12 cellular contexts compared by ENCODE assay signal in the genomic region with DNA sequence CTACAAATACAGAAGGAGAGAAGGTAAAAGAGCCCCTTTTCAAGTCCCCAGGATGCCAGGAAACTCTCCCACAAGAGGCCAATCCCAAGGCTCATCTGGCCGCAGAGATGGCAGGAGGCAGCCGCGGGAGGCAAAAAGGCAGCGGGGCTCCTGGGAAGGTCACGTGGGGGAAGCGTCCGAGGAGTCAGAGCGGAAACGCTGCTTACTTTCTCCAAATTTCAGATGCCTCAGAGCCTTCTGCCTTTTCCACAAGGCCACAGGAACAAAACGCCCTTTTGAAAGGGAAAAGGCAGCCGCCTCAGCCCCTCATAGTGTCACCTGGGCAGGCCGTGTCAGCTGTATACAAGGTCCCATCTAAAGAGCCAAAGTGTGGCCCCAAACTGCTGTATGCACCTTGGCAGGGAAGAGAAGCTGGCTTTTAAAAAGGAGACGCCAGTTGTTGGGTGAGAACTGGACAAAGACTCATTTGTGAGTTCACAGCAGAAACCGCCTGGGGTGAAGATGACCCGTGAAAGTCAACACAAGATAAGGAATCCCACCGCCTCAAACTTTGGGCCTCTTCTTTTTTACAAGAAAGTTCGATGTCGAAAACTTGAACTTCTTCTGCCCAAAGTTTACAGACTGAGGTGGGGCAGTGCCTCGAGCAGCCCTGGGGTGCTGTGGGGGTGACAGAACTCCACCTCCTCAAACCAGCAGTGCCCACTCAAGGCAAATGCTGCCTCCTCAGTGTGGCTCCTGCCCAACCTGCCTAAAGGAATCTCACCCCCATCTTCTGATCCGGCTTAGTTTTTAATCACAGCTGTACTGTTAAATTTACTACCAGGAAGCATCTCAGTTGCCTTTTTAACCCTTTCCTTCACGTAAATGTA. TPM values are rescaled to one million over a fixed set of nuclear protein-coding genes. Genes with fewer than 3 reads are reported as not detected.
A peak's percentile ranks its signal among the peaks of the same experiment; 100 is the strongest.
DNase-seq lines count a peak whose midpoint lies in the region; TF ChIP-seq lines count a peak whose summit lies in the region.
"Had no signal": no experiment of that assay in that cellular context is flagged by ENCODE, and none has a peak within 500 bp of the region (broad histone marks: within the 10 kb centered on the region; RNA-seq: fewer than 3 reads in every experiment).

No MANE protein-coding gene starts in this region.

- 72 to 75% methylated on average over 20 to 21 of the region's 21 CpGs for WGBS in esophagus squamous epithelium, 2 donors

- no peaks in the 10 kb centered on the region for H3K9me3 Mint-ChIP-seq in T-helper 1 cell treated with Interleukin-12 subunit alpha and Interleukin-12 subunit beta and Interleukin-4 antibody, amounts not matched to agents 30 μg/mL and 1 μg/mL, for 36 hours
- no peaks in the 10 kb centered on the region for H3K9me3 Mint-ChIP-seq in progenitor cell of endocrine pancreas (ENCODE audit: low read depth)

- H3K27me3 Mint-ChIP-seq in T-helper 1 cell treated with Interleukin-12 subunit alpha and Interleukin-12 subunit beta and Interleukin-4 antibody, amounts not matched to agents 30 μg/mL and 1 μg/mL, for 36 hours (ENCODE audit: low read depth) = no peaks in the 10 kb centered on the region
- H3K27me3 Mint-ChIP-seq in progenitor cell of endocrine pancreas = no peaks in the 10 kb centered on the region

- H3K27ac Mint-ChIP-seq in T-helper 1 cell treated with Interleukin-12 subunit alpha and Interleukin-12 subunit beta and Interleukin-4 antibody, amounts not matched to agents 30 μg/mL and 1 μg/mL, for 36 hours = peak overlapping the region; percentile 53
- peak overlapping the region; percentile 82 for H3K27ac Mint-ChIP-seq in progenitor cell of endocrine pancreas

- peaks cover 64% of the 10 kb centered on the region for H3K36me3 Mint-ChIP-seq in T-helper 1 cell treated with Interleukin-12 subunit alpha and Interleukin-12 subunit beta and Interleukin-4 antibody, amounts not matched to agents 30 μg/mL and 1 μg/mL, for 36 hours (ENCODE audit: low read depth)
- H3K36me3 Mint-ChIP-seq in progenitor cell of endocrine pancreas (ENCODE audit: insufficient read depth) = peaks cover 65% of the 10 kb centered on the region

- peak overlapping the region; percentile 2; the same call in 1 of the 2 replicates for H3K27ac ChIP-seq in VCaP
- H3K27ac ChIP-seq in esophagus squamous epithelium = peak overlapping the region; percentile 78 to 88 (median 84)
- no peak overlapping the region for H3K27ac ChIP-seq in WERI-Rb-1

- H3K9me3 ChIP-seq in esophagus squamous epithelium = no peaks in the 10 kb centered on the region
- H3K9me3 ChIP-seq in WERI-Rb-1 (ENCODE audit: severe bottlenecking) = no peaks in the 10 kb centered on the region

- no peaks in the 10 kb centered on the region for H3K27me3 ChIP-seq in esophagus squamous epithelium
- no peaks in the 10 kb centered on the region for H3K27me3 ChIP-seq in WERI-Rb-1 (ENCODE audit: insufficient read depth, low read depth, severe bottlenecking)

- peaks cover 40 to 96% (median 46%) of the 10 kb centered on the region in 3 donors for H3K36me3 ChIP-seq in esophagus squamous epithelium
- H3K36me3 ChIP-seq in WERI-Rb-1 = peaks cover 97% of the 10 kb centered on the region

- TF ChIP-seq CTCF in VCaP (conservative IDR thresholded peaks at IDR 0.05) (no peak), esophagus squamous epithelium (IDR thresholded peaks at IDR 0.05) (no peak), progenitor cell of endocrine pancreas (IDR thresholded peaks at IDR 0.05; ENCODE audit: unreplicated experiment) (no peak), WERI-Rb-1 (IDR thresholded peaks at IDR 0.05; ENCODE audit: low read depth, low read length) (no peak)

- H3K4me3 Mint-ChIP-seq in T-helper 1 cell treated with Interleukin-12 subunit alpha and Interleukin-12 subunit beta and Interleukin-4 antibody, amounts not matched to agents 30 μg/mL and 1 μg/mL, for 36 hours = no peak overlapping the region
- no peak overlapping the region for H3K4me3 Mint-ChIP-seq in progenitor cell of endocrine pancreas (ENCODE audit: low read depth)

- peaks cover 13 to 44% (median 19%) of the 10 kb centered on the region in 3 donors for H3K4me1 ChIP-seq in esophagus squamous epithelium

- H3K4me3 ChIP-seq in esophagus squamous epithelium (no peak overlapping the region), WERI-Rb-1 (ENCODE audit: low read depth, low read length) (no peak overlapping the region)

- no peak for TF ChIP-seq POLR2A in esophagus squamous epithelium (IDR thresholded peaks at IDR 0.05)

- no peak for DNase-seq in T-helper 1 cell
- no peak for DNase-seq in esophagus squamous epithelium (lab: John Stamatoyannopoulos, UW)
- no peak for DNase-seq in progenitor cell of endocrine pancreas (ENCODE audit: low spot score, unreplicated experiment)
- no peak for DNase-seq in WERI-Rb-1
- DNase-seq in NCI-H2107 treated with DMSO at 0.1 percent for 48 hours (lab: John Stamatoyannopoulos, UW; ENCODE audit: unreplicated experiment) = no peak
- no peak for DNase-seq in COR-L47 (lab: John Stamatoyannopoulos, UW)
- DNase-seq: 8988T; activated CD8-positive, alpha-beta memory T cell treated with anti-CD3 and anti-CD28 coated beads for 24 hours; midbrain; NCI-H345 had no signal

- H3K4me1 Mint-ChIP-seq in T-helper 1 cell treated with Interleukin-12 subunit alpha and Interleukin-12 subunit beta and Interleukin-4 antibody, amounts not matched to agents 30 μg/mL and 1 μg/mL, for 36 hours (ENCODE audit: low read depth) = peaks cover 38% of the 10 kb centered on the region
- H3K4me1 Mint-ChIP-seq in progenitor cell of endocrine pancreas (ENCODE audit: low read depth) = peaks cover 15% of the 10 kb centered on the region

- intact Hi-C loops in esophagus squamous epithelium (cut with DNase I) = no loop called here

RNA-seq across cellular contexts. Expression of a gene that starts 45.4 kb away (rescaled TPM):
- 100 to 1,000 TPM; 208 to 339 (median 285) TPM for total RNA-seq in esophagus squamous epithelium
- total RNA-seq in progenitor cell of endocrine pancreas = 258 and 274 TPM in 2 replicates
